In genomic region chr16:75801307-75801706, GRCh38 we compare ENCODE assay signal across 12 cellular contexts.
A peak's percentile ranks its signal among the peaks of the same experiment; 100 is the strongest.
DNase-seq lines count a peak whose midpoint lies in the region; ATAC-seq and TF ChIP-seq lines count a peak whose summit lies in the region.
"Had no signal": no experiment of that assay in that cellular context is flagged by ENCODE, and none has a peak within 500 bp of the region (broad histone marks: within the 10 kb centered on the region; RNA-seq: fewer than 3 reads in every experiment).

No MANE protein-coding gene starts in this region.

- DNase-seq in NCI-H2171 treated with DMSO at 0.1 percent for 48 hours (lab: John Stamatoyannopoulos, UW): peak; percentile 34
- DNase-seq in NCI-H2171 (lab: John Stamatoyannopoulos, UW): no peak
- DNase-seq in PC-3: peak; percentile 37
- peak; percentile 16 for DNase-seq in fibroblast of mammary gland (ENCODE audit: low read depth)
- DNase-seq in renal cortical epithelial cell (ENCODE audit: low read depth): peak; percentile 1
- DNase-seq in NCI-H446 (lab: John Stamatoyannopoulos, UW): no peak
- DNase-seq in Ammon's horn (ENCODE audit: low spot score): no peak
- DNase-seq: activated CD4-positive, alpha-beta memory T cell treated with anti-CD3 and anti-CD28 coated beads for 36 hours; activated naive CD4-positive, alpha-beta T cell; DMS79; NCI-H1092 had no signal

- POLR2A ChIA-PET in PC-3 (lab: Charles Lee; ENCODE audit: unreplicated experiment): no interaction called here

- no peaks in the 10 kb centered on the region for H3F3A ChIP-seq in PC-3 (ENCODE audit: low read length, unreplicated experiment)

- TF ChIP-seq CTCF in PC-3 (conservative IDR thresholded peaks at IDR 0.05; ENCODE audit: low read depth, low read length) (peak; percentile 52), fibroblast of mammary gland (conservative IDR thresholded peaks at IDR 0.05; ENCODE audit: control insufficient read depth, insufficient read depth, low read depth, low read length) (peak; percentile 16)

- H3K4me3 ChIP-seq in PC-3 (ENCODE audit: low read length) (no peak overlapping the region), fibroblast of mammary gland (ENCODE audit: control insufficient read depth, low read depth, low read length) (no peak overlapping the region)

- H3K4me2 ChIP-seq in PC-3 (ENCODE audit: low read length): no peak overlapping the region

- no peaks in the 10 kb centered on the region for H3K9me3 ChIP-seq in PC-3 (ENCODE audit: low read length)

- no peaks in the 10 kb centered on the region for H3K9me2 ChIP-seq in PC-3 (replicated peaks; ENCODE audit: low read length)

- no TSS peak for BruUV-seq in PC-3 (replicated peaks; lab: Mats Ljungman, UMichigan)

- no peaks in the 10 kb centered on the region; the same call in 1 of the 2 replicates for H3K36me3 ChIP-seq in PC-3 (ENCODE audit: low read depth, low read length)

- CTCF ChIA-PET in PC-3 (lab: Charles Lee): interaction anchor here (0.5 to 0.7 kb wide), 2 partner anchors 847 to 857 kb away, joined by 3 read pairs; no protein-coding TSS in a partner anchor

- H3K79me2 ChIP-seq in PC-3 (ENCODE audit: low read length): no peaks in the 10 kb centered on the region

- H3K27ac ChIP-seq in PC-3 (ENCODE audit: low read length): no peak overlapping the region

- no peak overlapping the region for H3K9ac ChIP-seq in PC-3 (ENCODE audit: low read length)

- no peaks in the 10 kb centered on the region for H3K4me1 ChIP-seq in PC-3 (ENCODE audit: insufficient read depth, low read length)

- H4K20me1 ChIP-seq in PC-3 (ENCODE audit: low read length): no peaks in the 10 kb centered on the region

- ATAC-seq in PC-3 (no peak), GM18909 (IDR thresholded peaks at IDR 0.05; ENCODE audit: poor library complexity, unreplicated experiment) (no peak)

- peaks cover 18% of the 10 kb centered on the region for H3K27me3 ChIP-seq in PC-3 (ENCODE audit: low read length)

- no peak overlapping the region for H2AFZ ChIP-seq in PC-3 (ENCODE audit: low read length)

- intact Hi-C loops in PC-3 (cut with micrococcal nuclease): loop anchor here (2.0 to 10.0 kb wide), 3 partner anchors 851 to 1371 kb away; no protein-coding TSS in a partner anchor

Comparison
In these comparisons a context has a peak if more than half of its experiments do, and no peak if none do; other contexts are left out.
1. DNase-seq: peak in NCI-H2171 treated with DMSO at 0.1 percent for 48 hours (single experiment), PC-3 (single experiment), fibroblast of mammary gland (single experiment) and renal cortical epithelial cell (single experiment); none in NCI-H2171 (single experiment), NCI-H446 (0 of 2) and Ammon's horn (single experiment).